In genomic region chr13:25679936-25680335, GRCh38 we compare ENCODE assay signal across 8 cellular contexts.
"Had no signal": no experiment of that assay in that cellular context is flagged by ENCODE, and none has a peak within 500 bp of the region (broad histone marks: within the 10 kb centered on the region; RNA-seq: fewer than 3 reads in every experiment).

No MANE protein-coding gene starts in this region.

- DNase-seq: GM23248, GOT3, H7, HFFc6, IMR-90, KBM-7 had no signal

- H3K27ac ChIP-seq: GM23248 had no signal

- H3K4me1 ChIP-seq: HAP-1 had no signal

- H3K36me3 ChIP-seq: HAP-1 had no signal

- H3K9me3 ChIP-seq: HAP-1 had no signal

- ATAC-seq: HCT116 had no signal

- H3K4me3 ChIP-seq: GM23248, HAP-1 had no signal
